ENCODE assay signal across 11 cellular contexts in genomic region chr6:36650848-36651247, GRCh38. TPM values are rescaled to one million over a fixed set of nuclear protein-coding genes. Genes with fewer than 3 reads are reported as not detected.
A peak's percentile ranks its signal among the peaks of the same experiment; 100 is the strongest.
DNase-seq lines count a peak whose midpoint lies in the region; ATAC-seq and TF ChIP-seq lines count a peak whose summit lies in the region.
"Had no signal": no experiment of that assay in that cellular context is flagged by ENCODE, and none has a peak within 500 bp of the region (broad histone marks: within the 10 kb centered on the region; RNA-seq: fewer than 3 reads in every experiment).

No MANE protein-coding gene starts in this region.

- H3K4me3 ChIP-seq in GM23248: no peak overlapping the region
- no peak overlapping the region for H3K4me3 ChIP-seq in mesenchymal stem cell (ENCODE audit: insufficient read depth in 1 of 2, low read depth in 1 of 2, low read length in 2 of 2)

- H3K4me2 ChIP-seq in GM23248 (ENCODE audit: unreplicated experiment) (no peak overlapping the region), mesenchymal stem cell (ENCODE audit: low read length, poor library complexity, severe bottlenecking) (no peak overlapping the region)

- no peak overlapping the region for H2BK12ac ChIP-seq in mesenchymal stem cell (ENCODE audit: low read length in 2 of 2)

- H2AFZ ChIP-seq in GM23248 (no peak overlapping the region), mesenchymal stem cell (ENCODE audit: low read depth, low read length) (no peak overlapping the region)

- H3K79me1 ChIP-seq in mesenchymal stem cell (replicated peaks; ENCODE audit: low read length, poor library complexity, severe bottlenecking): no peaks in the 10 kb centered on the region

- no peaks in the 10 kb centered on the region for H3K9me3 Mint-ChIP-seq in endothelial cell (ENCODE audit: unreplicated experiment)
- H3K9me3 Mint-ChIP-seq: nephron progenitor cell had no signal

- no peak overlapping the region for H2BK5ac ChIP-seq in mesenchymal stem cell (ENCODE audit: low read depth, low read length, poor library complexity, severe bottlenecking)

- H3K36me3 ChIP-seq in GM23248 (ENCODE audit: low read depth) (no peaks in the 10 kb centered on the region), mesenchymal stem cell (ENCODE audit: control insufficient read depth in 1 of 2, insufficient read depth in 2 of 2, low read depth in 1 of 2, low read length in 2 of 2) (no peaks in the 10 kb centered on the region)

- no peaks in the 10 kb centered on the region for H3K9me2 ChIP-seq in GM23248 (ENCODE audit: insufficient read depth)

- TF ChIP-seq CTCF in endothelial cell (IDR thresholded peaks at IDR 0.05; ENCODE audit: unreplicated experiment): no peak

- no peaks in the 10 kb centered on the region for H3K27me3 Mint-ChIP-seq in endothelial cell (ENCODE audit: unreplicated experiment)

- H3K4ac ChIP-seq in mesenchymal stem cell (ENCODE audit: low read depth in 1 of 2, low read length in 2 of 2): no peak overlapping the region

- H3K79me2 ChIP-seq in GM23248 (ENCODE audit: insufficient read depth): no peaks in the 10 kb centered on the region

- no peak overlapping the region for H4K8ac ChIP-seq in mesenchymal stem cell (ENCODE audit: low read length)

- H3K4me1 Mint-ChIP-seq in endothelial cell (ENCODE audit: unreplicated experiment): peaks cover 27% of the 10 kb centered on the region

- no peak overlapping the region for H3K23ac ChIP-seq in mesenchymal stem cell (ENCODE audit: low read length in 2 of 2)

- H3K14ac ChIP-seq in mesenchymal stem cell (ENCODE audit: low read length in 2 of 2): no peak overlapping the region

- no peak overlapping the region for H3K18ac ChIP-seq in mesenchymal stem cell (ENCODE audit: low read depth in 1 of 2, low read length in 2 of 2)

- peak; percentile 75 for ATAC-seq in GM21381 (IDR thresholded peaks at IDR 0.05; ENCODE audit: unreplicated experiment)
- ATAC-seq in GM18873 (IDR thresholded peaks at IDR 0.05; ENCODE audit: low FRiP score, unreplicated experiment): no peak

- no peak overlapping the region for H2BK120ac ChIP-seq in mesenchymal stem cell (ENCODE audit: low read depth, low read length)

- WGBS in GM23248 (ENCODE audit: low coverage in 1 of 2, low lambda C conversion rate in 2 of 2, missing lambda C conversion rate in 2 of 2), 2 experiments: 50 to 52% methylated on average over 2 of the region's 2 CpGs
- 38% methylated on average over 1 of the region's 2 CpGs for WGBS in mesenchymal stem cell

- H3K27ac Mint-ChIP-seq in endothelial cell (ENCODE audit: unreplicated experiment): peak overlapping the region; percentile 43
- H3K27ac Mint-ChIP-seq: nephron progenitor cell had no signal

- in situ Hi-C loops in KBM-7 (cut with MboI; ENCODE audit: low pct_unique_long_range_greater_than_20kb, low sequenced_read_pairs): no loop called here
- in situ Hi-C loops in GM23248 (cut with MboI): no loop called here

- 0 out of 2 replicates have a peak, but pooled peaks cover 4% of the 10 kb centered on the region for H3K4me1 ChIP-seq in GM23248 (ENCODE audit: insufficient read depth)
- H3K4me1 ChIP-seq in mesenchymal stem cell (ENCODE audit: control insufficient read depth, insufficient read depth, low read depth, low read length): peaks cover 8% of the 10 kb centered on the region

- H3K9me3 ChIP-seq in GM23248 (ENCODE audit: low read depth) (no peaks in the 10 kb centered on the region), mesenchymal stem cell (ENCODE audit: control insufficient read depth, low read length) (no peaks in the 10 kb centered on the region)

- no peaks in the 10 kb centered on the region for H3F3A ChIP-seq in GM23248 (ENCODE audit: insufficient read depth)

- no peak overlapping the region for H3K4me3 Mint-ChIP-seq in endothelial cell (ENCODE audit: unreplicated experiment)
- H3K4me3 Mint-ChIP-seq: nephron progenitor cell had no signal

- H3K27me3 ChIP-seq in GM23248 (replicated peaks; ENCODE audit: insufficient read depth): no peaks in the 10 kb centered on the region
- peaks cover 0 to 16% of the 10 kb centered on the region in 2 experiments for H3K27me3 ChIP-seq in mesenchymal stem cell (ENCODE audit: control insufficient read depth in 1 of 2, insufficient read depth in 1 of 2, low read length in 2 of 2)

- no peak overlapping the region for H2AK5ac ChIP-seq in mesenchymal stem cell (ENCODE audit: low read length, severe bottlenecking)

- H2BK15ac ChIP-seq in mesenchymal stem cell (ENCODE audit: low read depth, poor library complexity, severe bottlenecking): no peak overlapping the region

- H4K91ac ChIP-seq in mesenchymal stem cell (ENCODE audit: low read length): no peak overlapping the region

- H4K20me1 ChIP-seq in GM23248 (ENCODE audit: insufficient read depth): no peaks in the 10 kb centered on the region

- DNase-seq in Ammon's horn (ENCODE audit: low spot score) (peak; percentile 61), KBM-7 (peak; percentile 65), endothelial cell (ENCODE audit: low spot score) (no peak), GM23248 (no peak), mesenchymal stem cell (no peak), NCI-H446 (lab: John Stamatoyannopoulos, UW) (no peak)
- DNase-seq: glutamatergic neuron, NCI-H1694, nephron progenitor cell had no signal

- H3K36me3 Mint-ChIP-seq in endothelial cell (ENCODE audit: low read depth, unreplicated experiment): no peaks in the 10 kb centered on the region

- no peak overlapping the region for H3K9ac ChIP-seq in GM23248
- H3K9ac ChIP-seq in mesenchymal stem cell (ENCODE audit: low read length): no peak overlapping the region

- H3K27ac ChIP-seq in GM23248 (no peak overlapping the region), mesenchymal stem cell (ENCODE audit: low read length, poor library complexity, severe bottlenecking) (no peak overlapping the region)

RNA-seq across cellular contexts. Expression of gene CDKN1A, which starts 27.7 kb away (rescaled TPM):
- 48.4 TPM for total RNA-seq in endothelial cell (ENCODE audit: unreplicated experiment)
- 469 and 549 TPM in 2 replicates for total RNA-seq in GM23248 (2014; rRNA removed; shearing (Covaris generic))
- polyA plus RNA-seq in GM23248 (2016; fragmentation: Nextera tagmentation; extraction: Ambion mirVana): 813 and 856 TPM in 2 replicates
- 604 TPM for polyA plus RNA-seq in mesenchymal stem cell (2013, experiment 1 of 2)
- polyA plus RNA-seq in mesenchymal stem cell (2013, experiment 2 of 2): 615 TPM

RNA-seq across cellular contexts. Expression of gene RAB44, which starts 46.8 kb away (rescaled TPM):
- not detected for total RNA-seq in endothelial cell (ENCODE audit: unreplicated experiment)
- total RNA-seq in GM23248 (2014; rRNA removed; shearing (Covaris generic)): not detected in 2 replicates
- polyA plus RNA-seq in GM23248 (2016; fragmentation: Nextera tagmentation; extraction: Ambion mirVana): not detected in 2 replicates
- 0.01 TPM for polyA plus RNA-seq in mesenchymal stem cell (2013, experiment 1 of 2)
- polyA plus RNA-seq in mesenchymal stem cell (2013, experiment 2 of 2): 0.01 TPM

RNA-seq across cellular contexts. Expression of gene SRSF3, which starts 56.7 kb away (rescaled TPM):
- 289 TPM for total RNA-seq in endothelial cell (ENCODE audit: unreplicated experiment)
- 141 and 171 TPM in 2 replicates for total RNA-seq in GM23248 (2014; rRNA removed; shearing (Covaris generic))
- polyA plus RNA-seq in GM23248 (2016; fragmentation: Nextera tagmentation; extraction: Ambion mirVana): 238 and 243 TPM in 2 replicates
- 146 TPM for polyA plus RNA-seq in mesenchymal stem cell (2013, experiment 1 of 2)
- polyA plus RNA-seq in mesenchymal stem cell (2013, experiment 2 of 2): 152 TPM

Comparison
In these comparisons a context has a peak if more than half of its experiments do, and no peak if none do; other contexts are left out.
1. DNase-seq: peak in Ammon's horn (single experiment) and KBM-7 (single experiment); none in endothelial cell (single experiment), GM23248 (single experiment), mesenchymal stem cell (single experiment) and NCI-H446 (0 of 2).